Comparison of ENCODE assay signal across 8 cellular contexts in the genomic region with DNA sequence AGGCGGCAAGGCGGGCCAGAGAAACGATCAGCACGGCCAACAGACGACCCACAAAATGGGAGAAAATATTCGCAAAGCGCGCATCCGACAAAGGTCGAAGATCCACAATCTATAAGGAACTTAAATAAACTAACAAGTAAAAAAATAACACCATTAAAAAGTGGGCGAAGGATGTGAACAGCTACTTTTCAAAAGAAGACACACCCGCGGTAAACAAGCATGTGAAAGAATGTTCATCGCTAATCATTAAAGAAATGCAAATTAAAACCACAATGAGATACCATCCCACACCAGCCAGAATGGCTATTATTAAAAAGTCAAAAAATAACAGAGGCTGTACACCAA.
DNase-seq lines count a peak whose midpoint lies in the region; ATAC-seq and TF ChIP-seq lines count a peak whose summit lies in the region.

No MANE protein-coding gene starts in this region.

- POLR2A ChIA-PET in HEK293T (lab: Yijun Ruan, JAX): interaction anchor here (1.2 to 1.5 kb wide), 3 partner anchors 11 to 25 kb away, joined by 3 to 6 read pairs (median 6); no protein-coding TSS in a partner anchor

- BruUV-seq in Calu3 (replicated peaks; lab: Mats Ljungman, UMichigan): no TSS peak

- H3K9me3 ChIP-seq in HUES64 (ENCODE audit: insufficient read depth, low read depth, low read length): no peaks in the 10 kb centered on the region

- CTCF ChIA-PET in Calu3 (lab: Charles Lee) (interaction anchor here (0.7 to 1.6 kb wide), 6 partner anchors 13 to 299 kb away, joined by 5 to 10 read pairs (median 8); no protein-coding TSS in a partner anchor), HEK293T (lab: Yijun Ruan, JAX) (interaction anchor here (0.7 to 1.4 kb wide), 13 partner anchors 10 to 316 kb away, joined by 3 to 12 read pairs (median 3); no protein-coding TSS in a partner anchor)

- H3K36me3 Mint-ChIP-seq in Calu3 (ENCODE audit: insufficient read depth, unreplicated experiment) (peaks cover 19% of the 10 kb centered on the region), osteocyte (ENCODE audit: unreplicated experiment) (no peaks in the 10 kb centered on the region)
- H3K36me3 Mint-ChIP-seq in central memory CD8-positive, alpha-beta T cell (ENCODE audit: insufficient read depth): peaks cover 2% of the 10 kb centered on the region

- no peak for TF ChIP-seq CTCF in Calu3 (IDR thresholded peaks at IDR 0.05; ENCODE audit: unreplicated experiment)
- TF ChIP-seq CTCF in osteocyte (IDR thresholded peaks at IDR 0.05): no peak

- peaks cover 11% of the 10 kb centered on the region for H3K27me3 ChIP-seq in HUES64 (ENCODE audit: insufficient read depth, low read length)

- intact Hi-C loops in Calu3 (cut with micrococcal nuclease; ENCODE audit: unreplicated experiment): no loop called here

- H3K27ac Mint-ChIP-seq in Calu3 (ENCODE audit: unreplicated experiment) (peak overlapping the region; percentile 87), osteocyte (ENCODE audit: unreplicated experiment) (peak overlapping the region; percentile 86)
- peak overlapping the region; percentile 79 for H3K27ac Mint-ChIP-seq in central memory CD8-positive, alpha-beta T cell (ENCODE audit: low read depth)

- H3K9me3 Mint-ChIP-seq in Calu3 (ENCODE audit: low read depth, unreplicated experiment) (no peaks in the 10 kb centered on the region), osteocyte (ENCODE audit: unreplicated experiment) (no peaks in the 10 kb centered on the region)
- no peaks in the 10 kb centered on the region for H3K9me3 Mint-ChIP-seq in central memory CD8-positive, alpha-beta T cell

- H3K27me3 Mint-ChIP-seq in Calu3 (ENCODE audit: unreplicated experiment) (peaks cover 21% of the 10 kb centered on the region), osteocyte (ENCODE audit: unreplicated experiment) (no peaks in the 10 kb centered on the region)
- H3K27me3 Mint-ChIP-seq in central memory CD8-positive, alpha-beta T cell: peaks cover 28% of the 10 kb centered on the region

- H3K27ac ChIP-seq in HUES64 (ENCODE audit: low read depth, low read length): no peak overlapping the region

- H3K9ac ChIP-seq in HUES64 (ENCODE audit: low read depth, low read length): no peak overlapping the region

- H3K36me3 ChIP-seq in HUES64 (ENCODE audit: insufficient read depth, low read length): no peaks in the 10 kb centered on the region

- DNase-seq in Calu3: no peak
- DNase-seq in central memory CD8-positive, alpha-beta T cell (ENCODE audit: low spot score in 2 of 2): no peak
- no peak for DNase-seq in osteocyte (ENCODE audit: extremely low spot score, unreplicated experiment)
- DNase-seq in HEK293T (ENCODE audit: extremely low spot score): no peak
- DNase-seq in D341Med (ENCODE audit: low spot score): no peak
- no peak for DNase-seq in SW 1271 (lab: John Stamatoyannopoulos, UW)
- no peak for DNase-seq in SK-N-DZ (ENCODE audit: low spot score)

- H3K4me3 Mint-ChIP-seq in Calu3 (ENCODE audit: low read depth, unreplicated experiment): peak overlapping the region; percentile 80
- peak overlapping the region; percentile 76 for H3K4me3 Mint-ChIP-seq in central memory CD8-positive, alpha-beta T cell
- peak overlapping the region; percentile 91 for H3K4me3 Mint-ChIP-seq in osteocyte (ENCODE audit: unreplicated experiment)

- peaks cover 13% of the 10 kb centered on the region; the same call in 1 of the 2 replicates for H3K4me1 ChIP-seq in HUES64 (ENCODE audit: insufficient read depth, low read length)

- WGBS in HUES64: 31% methylated on average over 14 of the region's 14 CpGs

- ATAC-seq in central memory CD8-positive, alpha-beta T cell (replicated peaks; ENCODE audit: extremely low read depth, poor library complexity, severe bottlenecking): no peak

- H3K4me3 ChIP-seq in HUES64 (ENCODE audit: low read length): peak overlapping the region; percentile 85; the same call in 1 of the 2 replicates

- H3K4me1 Mint-ChIP-seq in Calu3 (ENCODE audit: low read depth, unreplicated experiment) (peaks cover 12% of the 10 kb centered on the region), osteocyte (ENCODE audit: unreplicated experiment) (peaks cover 16% of the 10 kb centered on the region)
- peaks cover 19% of the 10 kb centered on the region for H3K4me1 Mint-ChIP-seq in central memory CD8-positive, alpha-beta T cell

TF ChIP-seq in HEK293T, 16 proteins besides CTCF, POLR2A, EP300 and RAD21:
- TF ChIP-seq NFRKB (IDR thresholded peaks at IDR 0.05): no peak
TF ChIP-seq in HEK293T: peak in this region for 0.
